ENCODE assay signal across 10 cellular contexts in genomic region chr13:27427663-27428062, GRCh38. TPM values are rescaled to one million over a fixed set of nuclear protein-coding genes. Genes with fewer than 3 reads are reported as not detected.
DNase-seq lines count a peak whose midpoint lies in the region; ATAC-seq and TF ChIP-seq lines count a peak whose summit lies in the region.
"Had no signal": no experiment of that assay in that cellular context is flagged by ENCODE, and none has a peak within 500 bp of the region (broad histone marks: within the 10 kb centered on the region; RNA-seq: fewer than 3 reads in every experiment).

No MANE protein-coding gene starts in this region.

- H3F3A ChIP-seq in Loucy (ENCODE audit: low read depth), result no peaks in the 10 kb centered on the region

- H3K36me3 ChIP-seq in CD4-positive, alpha-beta memory T cell (ENCODE audit: insufficient read depth, low read length), result peaks cover 40% of the 10 kb centered on the region
- peaks cover 56% of the 10 kb centered on the region for H3K36me3 ChIP-seq in Loucy (ENCODE audit: insufficient read depth, low read length)
- H3K36me3 ChIP-seq in ascending aorta, result peaks cover 29 to 41% of the 10 kb centered on the region in 2 donors
- peaks cover 7% of the 10 kb centered on the region for H3K36me3 ChIP-seq in neutrophil

- H3K4me3 Mint-ChIP-seq in CD4-positive, alpha-beta memory T cell, result peak overlapping the region; percentile 85 to 96 (median 94)

- peaks cover 50 to 62% of the 10 kb centered on the region in 2 donors for H3K36me3 Mint-ChIP-seq in CD4-positive, alpha-beta memory T cell

- H3K27me3 Mint-ChIP-seq in CD4-positive, alpha-beta memory T cell, result no peaks in the 10 kb centered on the region

- CTCF ChIA-PET in CD4-positive, alpha-beta memory T cell (lab: Charles Lee; ENCODE audit: partially characterized antibody), result interaction anchor here (0.8 to 5.0 kb wide), 8 partner anchors 8 to 399 kb away, joined by 3 to 109 read pairs (median 15); partner anchors contain the start of genes LNX2, MTIF3 and POLR1D

- H3K9me2 ChIP-seq in Loucy (replicated peaks; ENCODE audit: low read depth, low read length), result no peaks in the 10 kb centered on the region

- H3K9ac ChIP-seq in Loucy (ENCODE audit: low read depth, low read length, poor library complexity, severe bottlenecking), result peak overlapping the region; percentile 84

- peaks cover 44 to 75% (median 58%) of the 10 kb centered on the region in 4 donors for H3K4me1 Mint-ChIP-seq in CD4-positive, alpha-beta memory T cell

- H3K27me3 ChIP-seq in CD4-positive, alpha-beta memory T cell (ENCODE audit: insufficient read depth, low read length), result no peaks in the 10 kb centered on the region
- no peaks in the 10 kb centered on the region for H3K27me3 ChIP-seq in Loucy (ENCODE audit: insufficient read depth, low read length, poor library complexity, severe bottlenecking)
- no peaks in the 10 kb centered on the region for H3K27me3 ChIP-seq in ascending aorta
- H3K27me3 ChIP-seq in neutrophil, result no peaks in the 10 kb centered on the region

- peaks cover 74% of the 10 kb centered on the region for H3K4me1 ChIP-seq in CD4-positive, alpha-beta memory T cell (ENCODE audit: insufficient read depth, low read length)
- H3K4me1 ChIP-seq in Loucy (ENCODE audit: insufficient read depth, low read length, poor library complexity, severe bottlenecking) (peaks cover 70% of the 10 kb centered on the region), ascending aorta (peaks cover 9 to 22% of the 10 kb centered on the region in 2 donors), neutrophil (ENCODE audit: control insufficient read depth in 1 of 2, insufficient read depth in 1 of 2, low read depth in 1 of 2, low read length in 1 of 2) (peaks cover 75 to 76% of the 10 kb centered on the region in 2 experiments)

- H3K27ac ChIP-seq in CD4-positive, alpha-beta memory T cell (ENCODE audit: low read depth, low read length), result peak overlapping the region; percentile 95
- H3K27ac ChIP-seq in ascending aorta (peak overlapping the region; percentile 29 to 84), neutrophil (peak overlapping the region; percentile 90)

- H2AFZ ChIP-seq in Loucy (ENCODE audit: low read length), result no peak overlapping the region

- peak overlapping the region; percentile 66 to 89 for H3K4me3 ChIP-seq in CD4-positive, alpha-beta memory T cell (ENCODE audit: low read length in 2 of 2)
- H3K4me3 ChIP-seq in Loucy (ENCODE audit: low read length, poor library complexity, severe bottlenecking) (peak overlapping the region; percentile 78), ascending aorta (no peak overlapping the region), neutrophil (ENCODE audit: low read depth in 1 of 2, low read length in 1 of 2) (peak overlapping the region; percentile 69 to 90)

- no peaks in the 10 kb centered on the region for H3K9me3 ChIP-seq in CD4-positive, alpha-beta memory T cell (ENCODE audit: control insufficient read depth in 1 of 2, low read length in 2 of 2)
- H3K9me3 ChIP-seq in Loucy (ENCODE audit: insufficient read depth, low read depth, low read length) (no peaks in the 10 kb centered on the region), ascending aorta (no peaks in the 10 kb centered on the region), neutrophil (no peaks in the 10 kb centered on the region)

- H3K9me3 Mint-ChIP-seq in CD4-positive, alpha-beta memory T cell, result no peaks in the 10 kb centered on the region

- no peak for ATAC-seq in GM18519 (IDR thresholded peaks at IDR 0.05; ENCODE audit: low FRiP score, unreplicated experiment)

- H3K79me2 ChIP-seq in Loucy (ENCODE audit: insufficient read depth, low read length), result peaks cover 80% of the 10 kb centered on the region

- intact Hi-C loops in CD4-positive, alpha-beta memory T cell (cut with micrococcal nuclease), result loop anchor here (1.0 to 10.0 kb wide), 2 partner anchors 13 to 1173 kb away; partner anchors contain the start of gene CDK8
- intact Hi-C loops in ascending aorta (cut with DNase I), result loop anchor here (5.0 kb wide), 1 partner anchor 155 kb away; the partner anchor contains the start of gene RASL11A

- no peak for TF ChIP-seq CTCF in Loucy (conservative IDR thresholded peaks at IDR 0.05; ENCODE audit: low read length)
- no peak for TF ChIP-seq CTCF in ascending aorta (IDR thresholded peaks at IDR 0.05)
- no peak for TF ChIP-seq CTCF in neutrophil (IDR thresholded peaks at IDR 0.05)

- POLR2A ChIA-PET in CD4-positive, alpha-beta memory T cell (lab: Charles Lee; ENCODE audit: partially characterized antibody), result interaction anchor here (1.3 to 7.9 kb wide), 8 partner anchors 9 to 712 kb away, joined by 3 to 588 read pairs (median 45); partner anchors contain the start of genes LNX2, MTIF3, PAN3 and POLR1D

- H3K4me2 ChIP-seq in Loucy (ENCODE audit: low read depth, low read length, poor library complexity, severe bottlenecking), result peak overlapping the region; percentile 86

- peak overlapping the region; percentile 89 to 99 (median 97) for H3K27ac Mint-ChIP-seq in CD4-positive, alpha-beta memory T cell

- no peak for DNase-seq in CD4-positive, alpha-beta memory T cell
- no peak for DNase-seq in ascending aorta (ENCODE audit: low spot score in 2 of 2)
- DNase-seq in NCI-H1092 (lab: John Stamatoyannopoulos, UW), result no peak
- no peak for DNase-seq in SKM-1 (lab: John Stamatoyannopoulos, UW; ENCODE audit: unreplicated experiment)
- no peak for DNase-seq in COLO668 (lab: John Stamatoyannopoulos, UW; ENCODE audit: unreplicated experiment)
- DNase-seq: NCI-H1105 treated with DMSO at 0.1 percent for 48 hours, NCI-H69 had no signal

- H4K20me1 ChIP-seq in Loucy (ENCODE audit: insufficient read depth, low read length, poor library complexity, severe bottlenecking), result peaks cover 63% of the 10 kb centered on the region

RNA-seq across cellular contexts. Expression of gene GTF3A, which starts 3.2 kb away (rescaled TPM):
- total RNA-seq in CD4-positive, alpha-beta memory T cell, result 100 to 1,000 TPM; 225 to 236 TPM
- 100 to 1,000 TPM; 596 to 688 TPM for polyA plus RNA-seq in CD4-positive, alpha-beta memory T cell
- total RNA-seq in ascending aorta, result 197 TPM

RNA-seq across cellular contexts. Expression of gene MTIF3, which starts 22.7 kb away (rescaled TPM):
- 10 to 100 TPM; 86.4 to 92.4 TPM for total RNA-seq in CD4-positive, alpha-beta memory T cell
- 10 to 100 TPM; 85.6 to 94.4 TPM for polyA plus RNA-seq in CD4-positive, alpha-beta memory T cell
- 23.6 TPM for total RNA-seq in ascending aorta

Comparison
In these comparisons a context has a peak if more than half of its experiments do, and no peak if none do; other contexts are left out.
1. H3K4me3 ChIP-seq: peak in CD4-positive, alpha-beta memory T cell (2 of 2), Loucy (single experiment) and neutrophil (2 of 2); none in ascending aorta (0 of 2).
2. Peak in every context shown above with its lines, with median percentiles within 50 percentile points of each other: H3K27ac ChIP-seq.